Comparison of ENCODE assay signal across 8 cellular contexts in genomic region chr22:17638432-17639237, GRCh38. TPM values are rescaled to one million over a fixed set of nuclear protein-coding genes. Genes with fewer than 3 reads are reported as not detected.
A peak's percentile ranks its signal among the peaks of the same experiment; 100 is the strongest.
DNase-seq lines count a peak whose midpoint lies in the region; ATAC-seq and TF ChIP-seq lines count a peak whose summit lies in the region.

A gene with protein sequence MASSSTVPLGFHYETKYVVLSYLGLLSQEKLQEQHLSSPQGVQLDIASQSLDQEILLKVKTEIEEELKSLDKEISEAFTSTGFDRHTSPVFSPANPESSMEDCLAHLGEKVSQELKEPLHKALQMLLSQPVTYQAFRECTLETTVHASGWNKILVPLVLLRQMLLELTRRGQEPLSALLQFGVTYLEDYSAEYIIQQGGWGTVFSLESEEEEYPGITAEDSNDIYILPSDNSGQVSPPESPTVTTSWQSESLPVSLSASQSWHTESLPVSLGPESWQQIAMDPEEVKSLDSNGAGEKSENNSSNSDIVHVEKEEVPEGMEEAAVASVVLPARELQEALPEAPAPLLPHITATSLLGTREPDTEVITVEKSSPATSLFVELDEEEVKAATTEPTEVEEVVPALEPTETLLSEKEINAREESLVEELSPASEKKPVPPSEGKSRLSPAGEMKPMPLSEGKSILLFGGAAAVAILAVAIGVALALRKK (plus strand): TSS chr22:17638757. CDS start chr22:17655712, 16,955 bp downstream.

- peak within 1 kb of the TSS; percentile 81 for H3K4me2 ChIP-seq in skeletal muscle satellite cell (ENCODE audit: low read length)

- H3K27me3 ChIP-seq in ACC112 (ENCODE audit: insufficient read depth, low read length) = no peaks in the 10 kb centered on the region
- no peaks in the 10 kb centered on the region for H3K27me3 ChIP-seq in iPS-18a (ENCODE audit: control insufficient read depth, insufficient read depth, low read length)
- H3K27me3 ChIP-seq in skeletal muscle satellite cell (ENCODE audit: control insufficient read depth, insufficient read depth, low read length) = no peaks in the 10 kb centered on the region

- peak within 1 kb of the TSS; percentile 96 for H3K4me3 ChIP-seq in ACC112 (ENCODE audit: low read depth, low read length)
- peak within 1 kb of the TSS; percentile 96 for H3K4me3 ChIP-seq in iPS-18a (ENCODE audit: low read length)
- peak within 1 kb of the TSS; percentile 78 for H3K4me3 ChIP-seq in skeletal muscle satellite cell (ENCODE audit: low read length)

- peaks cover 25% of the 10 kb centered on the region for H3K79me2 ChIP-seq in ACC112 (ENCODE audit: control insufficient read depth, insufficient read depth, low read length, unreplicated experiment)

- H3K27ac ChIP-seq in ACC112 (ENCODE audit: low read depth, low read length) (peak within 1 kb of the TSS; percentile 83), VCaP (peak within 1 kb of the TSS; percentile 100), iPS-18a (ENCODE audit: low read length) (peak within 1 kb of the TSS; percentile 88)

- TF ChIP-seq CTCF in VCaP (conservative IDR thresholded peaks at IDR 0.05) = no peak; the same call in 1 of the 2 replicates

- H3K9me3 ChIP-seq in iPS-18a (ENCODE audit: control insufficient read depth, low read depth, low read length) (no peaks in the 10 kb centered on the region), skeletal muscle satellite cell (replicated peaks; ENCODE audit: low read length) (no peaks in the 10 kb centered on the region)

- peak; percentile 89 for DNase-seq in NCI-H2196 treated with DMSO at 0.1 percent for 48 hours (lab: John Stamatoyannopoulos, UW; ENCODE audit: unreplicated experiment)
- DNase-seq in T47D (ENCODE audit: low read depth in 1 of 2, low spot score in 1 of 2) = peak; percentile 56 to 85

- H2AFZ ChIP-seq in ACC112 (ENCODE audit: low read length, unreplicated experiment) = peak within 1 kb of the TSS; percentile 48

- peak within 1 kb of the TSS; percentile 95 for H3K9ac ChIP-seq in iPS-18a (ENCODE audit: low read length)
- H3K9ac ChIP-seq in skeletal muscle satellite cell (ENCODE audit: low read depth, low read length) = peak within 1 kb of the TSS; percentile 99

- ATAC-seq in GM18867 (IDR thresholded peaks at IDR 0.05; ENCODE audit: unreplicated experiment) = peak; percentile 89
- peak; percentile 87 for ATAC-seq in HG03097 (IDR thresholded peaks at IDR 0.05; ENCODE audit: low FRiP score, unreplicated experiment)

- peaks cover 21% of the 10 kb centered on the region for H3K4me1 ChIP-seq in ACC112 (ENCODE audit: control insufficient read depth, insufficient read depth, low read length, unreplicated experiment)
- peaks cover 5% of the 10 kb centered on the region for H3K4me1 ChIP-seq in iPS-18a (ENCODE audit: control insufficient read depth, low read depth, low read length)
- peaks cover 16% of the 10 kb centered on the region for H3K4me1 ChIP-seq in skeletal muscle satellite cell (ENCODE audit: control insufficient read depth, insufficient read depth, low read length)

- in situ Hi-C loops in T47D (cut with HindIII; ENCODE audit: low pct_unique_long_range_greater_than_20kb, low sequenced_read_pairs) = no loop called here

- H3K36me3 ChIP-seq in ACC112 (ENCODE audit: insufficient read depth, low read length) (no peaks in the 10 kb centered on the region), iPS-18a (ENCODE audit: control insufficient read depth, low read depth, low read length) (no peaks in the 10 kb centered on the region), skeletal muscle satellite cell (ENCODE audit: insufficient read depth, low read length) (peaks cover 4% of the 10 kb centered on the region)

RNA-seq across cellular contexts. Expression of the gene that starts here (rescaled TPM):
- 40.0 and 53.5 TPM in 2 replicates for total RNA-seq in skeletal muscle satellite cell (2012; rRNA removed)

Comparison
In these comparisons a context has a peak if more than half of its experiments do, and no peak if none do; other contexts are left out.
1. Peak in every context shown above with its lines: DNase-seq, ATAC-seq, H3K4me3 ChIP-seq and H3K27ac ChIP-seq.